Comparison of ENCODE assay signal across 8 cellular contexts in genomic region chr10:5413012-5413938, GRCh38. TPM values are rescaled to one million over a fixed set of nuclear protein-coding genes. Genes with fewer than 3 reads are reported as not detected.
DNase-seq lines count a peak whose midpoint lies in the region; ATAC-seq and TF ChIP-seq lines count a peak whose summit lies in the region.

No MANE protein-coding gene starts in this region.

- peaks cover 0 to 14% (median 8%) of the 10 kb centered on the region in 4 donors for H3K4me1 ChIP-seq in transverse colon

- WGBS in transverse colon (ENCODE audit: low coverage in 1 of 2), 2 donors, result 22 to 42% methylated on average over 9 to 19 of the region's 20 CpGs

- H3K27me3 ChIP-seq in transverse colon, result peaks cover 17% of the 10 kb centered on the region

- no peak for ATAC-seq in GM18502 (IDR thresholded peaks at IDR 0.05; ENCODE audit: poor library complexity, unreplicated experiment)

- intact Hi-C loops in transverse colon (cut with DNase I; ENCODE audit: low total_unique reads), result no loop called here

- no peak for TF ChIP-seq POLR2A in transverse colon (IDR thresholded peaks at IDR 0.05)

- no peak for TF ChIP-seq CTCF in cardiac fibroblast (IDR thresholded peaks at IDR 0.05; ENCODE audit: low read depth, low read length)
- TF ChIP-seq CTCF in transverse colon (IDR thresholded peaks at IDR 0.05), result no peak

- peak overlapping the region; percentile 35 to 83 (median 73) for H3K27ac ChIP-seq in transverse colon

- peaks cover 20% of the 10 kb centered on the region for H3K9me3 Mint-ChIP-seq in activated CD4-positive, alpha-beta memory T cell treated with anti-CD3 and anti-CD28 coated beads, Interleukin-2, amount 10 ng/mL, durations not matched to agents 7 days and 5 days

- no peak for TF ChIP-seq EP300 in transverse colon (IDR thresholded peaks at IDR 0.05; ENCODE audit: low read depth)

- peaks cover 20% of the 10 kb centered on the region for H3K27me3 Mint-ChIP-seq in activated CD4-positive, alpha-beta memory T cell treated with anti-CD3 and anti-CD28 coated beads, Interleukin-2, amount 10 ng/mL, durations not matched to agents 7 days and 5 days

- peaks cover 26% of the 10 kb centered on the region for H3K36me3 Mint-ChIP-seq in activated CD4-positive, alpha-beta memory T cell treated with anti-CD3 and anti-CD28 coated beads, Interleukin-2, amount 10 ng/mL, durations not matched to agents 7 days and 5 days (ENCODE audit: low read depth)

- H3K9me3 ChIP-seq in transverse colon, result peaks cover 0 to under 1% of the 10 kb centered on the region in 2 donors

- CTCF ChIA-PET in activated CD4-positive, alpha-beta memory T cell treated with anti-CD3 and anti-CD28 coated beads, Interleukin-2, amount 10 ng/mL, durations not matched to agents 7 days and 5 days (lab: Charles Lee), result interaction anchor here (0.6 to 0.9 kb wide), 4 partner anchors 21 to 599 kb away, joined by 3 to 4 read pairs (median 4); no protein-coding TSS in a partner anchor

- H3K4me1 Mint-ChIP-seq in activated CD4-positive, alpha-beta memory T cell treated with anti-CD3 and anti-CD28 coated beads, Interleukin-2, amount 10 ng/mL, durations not matched to agents 7 days and 5 days, result peaks cover 9% of the 10 kb centered on the region

- in situ Hi-C loops in transverse colon (cut with MboI; ENCODE audit: low pct_ligation_motif_present in 1 of 4, low pct_unique_long_range_greater_than_20kb in 1 of 4, low sequenced_read_pairs in 3 of 4), result no loop called here

- H3K4me3 ChIP-seq in cardiac fibroblast (replicated peaks in 1 of 2; ENCODE audit: low read depth in 2 of 2, low read length in 2 of 2), result peak overlapping the region; percentile 76 to 82
- H3K4me3 ChIP-seq in transverse colon, result peak overlapping the region; percentile 26 to 95 (median 86)

- no peak overlapping the region for H3K27ac Mint-ChIP-seq in activated CD4-positive, alpha-beta memory T cell treated with anti-CD3 and anti-CD28 coated beads, Interleukin-2, amount 10 ng/mL, durations not matched to agents 7 days and 5 days

- no peaks in the 10 kb centered on the region for H3K36me3 ChIP-seq in transverse colon

- H3K4me3 Mint-ChIP-seq in activated CD4-positive, alpha-beta memory T cell treated with anti-CD3 and anti-CD28 coated beads, Interleukin-2, amount 10 ng/mL, durations not matched to agents 7 days and 5 days, result no peak overlapping the region

- POLR2A ChIA-PET in activated CD4-positive, alpha-beta memory T cell treated with anti-CD3 and anti-CD28 coated beads, Interleukin-2, amount 10 ng/mL, durations not matched to agents 7 days and 5 days (lab: Charles Lee), result interaction anchor here (1.0 to 2.4 kb wide), 2 partner anchors 20 to 318 kb away, joined by 3 to 10 read pairs; no protein-coding TSS in a partner anchor

- DNase-seq in NCI-H2227 (lab: John Stamatoyannopoulos, UW; ENCODE audit: unreplicated experiment) (peak; percentile 8), NCI-H2227 treated with DMSO at 0.1 percent for 48 hours (lab: John Stamatoyannopoulos, UW) (no peak), LHCN-M2 (ENCODE audit: low read depth) (peak; percentile 78), cardiac fibroblast (ENCODE audit: low read depth in 2 of 2) (peak; percentile 62), left kidney (ENCODE audit: low read depth, low spot score) (peak; percentile 47), transverse colon (no peak)
- DNase-seq in activated CD4-positive, alpha-beta memory T cell treated with anti-CD3 and anti-CD28 coated beads, Interleukin-2, amount 10 ng/mL, durations not matched to agents 7 days and 5 days, result no peak

RNA-seq across cellular contexts. Expression of gene NET1, which starts 0.9 kb away (rescaled TPM):
- total RNA-seq in LHCN-M2 (2014; rRNA removed) (43.2 and 56.2 TPM in 2 replicates), transverse colon (100 to 1,000 TPM in 3 of 4 donors, 10 to 100 TPM in 1; 90.0 to 311 (median 289) TPM)
- polyA plus RNA-seq in LHCN-M2 (2012), result 9.4 TPM
- 10 to 100 TPM; 37.1 to 40.0 TPM for total RNA-seq in activated CD4-positive, alpha-beta memory T cell treated with anti-CD3 and anti-CD28 coated beads, Interleukin-2, amount 10 ng/mL, durations not matched to agents 7 days and 5 days

RNA-seq across cellular contexts. Expression of gene TUBAL3, which starts 8.6 kb away (rescaled TPM):
- total RNA-seq in LHCN-M2 (2014; rRNA removed) (not detected in 2 replicates), transverse colon (10 to 100 TPM in 3 of 4 donors, under 1 TPM in 1; 0.40 to 78.1 (median 49.0) TPM)
- polyA plus RNA-seq in LHCN-M2 (2012), result not detected
- total RNA-seq in activated CD4-positive, alpha-beta memory T cell treated with anti-CD3 and anti-CD28 coated beads, Interleukin-2, amount 10 ng/mL, durations not matched to agents 7 days and 5 days, result not detected

RNA-seq across cellular contexts. Expression of gene UCN3, which starts 48.5 kb away (rescaled TPM):
- total RNA-seq in LHCN-M2 (2014; rRNA removed) (not detected in 2 replicates), transverse colon (1 to 10 TPM in 2 of 4 donors, not detected in 2; 1.6 to 1.7 TPM)
- not detected for polyA plus RNA-seq in LHCN-M2 (2012)
- not detected for total RNA-seq in activated CD4-positive, alpha-beta memory T cell treated with anti-CD3 and anti-CD28 coated beads, Interleukin-2, amount 10 ng/mL, durations not matched to agents 7 days and 5 days

Comparison
In these comparisons a context has a peak if more than half of its experiments do, and no peak if none do; other contexts are left out.
1. DNase-seq: peak in NCI-H2227 (single experiment), LHCN-M2 (single experiment), cardiac fibroblast (2 of 2) and left kidney (single experiment); none in NCI-H2227 treated with DMSO at 0.1 percent for 48 hours (single experiment), transverse colon (single experiment) and activated CD4-positive, alpha-beta memory T cell treated with anti-CD3 and anti-CD28 coated beads, Interleukin-2, amount 10 ng/mL, durations not matched to agents 7 days and 5 days (single experiment).